In genomic region chr3:142211034-142211433, GRCh38 we compare ENCODE assay signal across 8 cellular contexts. TPM values are rescaled to one million over a fixed set of nuclear protein-coding genes. Genes with fewer than 3 reads are reported as not detected.
DNase-seq lines count a peak whose midpoint lies in the region; ATAC-seq and TF ChIP-seq lines count a peak whose summit lies in the region.

No MANE protein-coding gene starts in this region.

- peaks cover 38% of the 10 kb centered on the region for H3K36me3 Mint-ChIP-seq in HFFc6 (ENCODE audit: low read depth)

- no peak for ATAC-seq in HG02884 (IDR thresholded peaks at IDR 0.05; ENCODE audit: unreplicated experiment)
- ATAC-seq in psoas muscle, result no peak

- H3K36me3 ChIP-seq in BLaER1 (peaks cover 27% of the 10 kb centered on the region; the same call in 1 of the 2 replicates), psoas muscle (ENCODE audit: insufficient read depth in 1 of 2, low read depth in 1 of 2) (peaks cover 0 to 51% of the 10 kb centered on the region in 2 donors)

- H3K27ac Mint-ChIP-seq in HFFc6, result no peak overlapping the region; the same call in 1 of the 2 replicates

- peaks cover 26% of the 10 kb centered on the region for H3K9me3 ChIP-seq in BLaER1
- no peaks in the 10 kb centered on the region for H3K9me3 ChIP-seq in psoas muscle

- H3K9me3 Mint-ChIP-seq in HFFc6, result peaks cover 4% of the 10 kb centered on the region; the same call in 1 of the 2 replicates

- H3K27ac ChIP-seq in BLaER1 (no peak overlapping the region), psoas muscle (no peak overlapping the region)

- no peak overlapping the region for H3K9ac ChIP-seq in BLaER1

- intact Hi-C loops in psoas muscle (cut with DNase I), result no loop called here

- H3K4me1 ChIP-seq in BLaER1 (peaks cover 22% of the 10 kb centered on the region), psoas muscle (no peaks in the 10 kb centered on the region)

- H3K27me3 Mint-ChIP-seq in HFFc6 (ENCODE audit: insufficient read depth), result no peaks in the 10 kb centered on the region; the same call in 1 of the 2 replicates

- 43 to 59% (median 52%) methylated on average over 3 of the region's 3 CpGs for WGBS in psoas muscle, 3 donors

- no peaks in the 10 kb centered on the region for H4K20me1 ChIP-seq in BLaER1

- H3K4me3 ChIP-seq in BLaER1 (no peak overlapping the region), psoas muscle (no peak overlapping the region)

- DNase-seq in HFFc6, result no peak
- peak; percentile 11 for DNase-seq in UCSD-AML1 (lab: John Stamatoyannopoulos, UW; ENCODE audit: unreplicated experiment)
- peak; percentile 23 for DNase-seq in iPS-NIHi11 (ENCODE audit: low spot score)
- no peak for DNase-seq in psoas muscle
- no peak for DNase-seq in HuH-7 (ENCODE audit: low spot score)
- no peak for DNase-seq in DMS114 treated with DMSO at 0.1 percent for 48 hours (lab: John Stamatoyannopoulos, UW; ENCODE audit: unreplicated experiment)

- H3K4me1 Mint-ChIP-seq in HFFc6 (ENCODE audit: low read depth), result peaks cover 31% of the 10 kb centered on the region

- H3K4me3 Mint-ChIP-seq in HFFc6, result no peak overlapping the region

- peak overlapping the region; percentile 74 for H3K4me2 ChIP-seq in BLaER1

- TF ChIP-seq CTCF in HFFc6 (IDR thresholded peaks at IDR 0.05), result peak; percentile 48
- TF ChIP-seq CTCF in psoas muscle (IDR thresholded peaks at IDR 0.05), result no peak

- H3K27me3 ChIP-seq in BLaER1 (no peaks in the 10 kb centered on the region), psoas muscle (ENCODE audit: insufficient read depth in 3 of 3, low read length in 2 of 3) (no peaks in the 10 kb centered on the region)

RNA-seq across cellular contexts. Expression of gene GK5, which starts 14.4 kb away (rescaled TPM):
- 10 to 100 TPM; 12.4 to 16.8 (median 14.1) TPM for total RNA-seq in HFFc6 (2021; fragmentation: NEBNext Ultra II Directional; extraction: Animal tissue kit (Norgen Biotek cat#: 25700))
- 1 to 10 TPM; 4.5 to 7.0 (median 6.4) TPM for total RNA-seq in psoas muscle
- polyA plus RNA-seq in psoas muscle, result 1 to 10 TPM; 2.5 to 6.8 (median 4.3) TPM

Comparison
In these comparisons a context has a peak if more than half of its experiments do, and no peak if none do; other contexts are left out.
1. DNase-seq: peak in UCSD-AML1 (single experiment) and iPS-NIHi11 (single experiment); none in HFFc6 (single experiment), psoas muscle (0 of 2), HuH-7 (single experiment) and DMS114 treated with DMSO at 0.1 percent for 48 hours (single experiment).